In the genomic region with DNA sequence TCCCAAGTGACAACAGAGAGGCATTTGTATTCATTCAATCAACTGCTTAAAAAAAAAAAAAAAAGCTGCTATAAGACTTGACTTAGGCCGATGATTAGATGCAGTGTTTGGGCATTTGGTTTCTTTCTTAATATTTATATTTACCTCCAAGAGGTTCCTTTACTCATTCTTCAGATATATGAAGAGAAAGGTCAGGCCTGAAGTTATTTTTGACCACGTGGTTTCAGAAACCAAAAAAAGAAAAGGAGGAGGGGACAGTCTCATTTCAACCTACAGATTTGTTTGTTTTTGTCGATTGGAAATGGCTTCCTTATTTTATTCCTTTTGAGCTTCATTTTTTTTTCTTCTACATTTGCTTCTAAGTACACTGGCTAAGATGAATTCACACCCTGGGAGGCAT, we compare ENCODE assay signal across 9 cellular contexts.
"Had no signal": no experiment of that assay in that cellular context is flagged by ENCODE, and none has a peak within 500 bp of the region (broad histone marks: within the 10 kb centered on the region; RNA-seq: fewer than 3 reads in every experiment).

No MANE protein-coding gene starts in this region.

- H2AFZ ChIP-seq: GM23248 had no signal

- ATAC-seq: HCT116, HepG2 had no signal

- H3K27ac ChIP-seq: GM23248, HL-60 had no signal

- DNase-seq: GM23248, GOT3, H7, HFFc6, KBM-7 had no signal

- H3K36me3 ChIP-seq: HAP-1 had no signal

- H3K9me3 ChIP-seq: HAP-1 had no signal

- H3K4me3 ChIP-seq: GM23248, HAP-1 had no signal

- H3K4me1 ChIP-seq: HAP-1 had no signal

- H3K9ac ChIP-seq: GM23248 had no signal
